ENCODE assay signal across 1 cellular context in genomic region chr3:113216393-113216792, GRCh38.
TF ChIP-seq lines count a peak whose summit lies in the region.

No MANE protein-coding gene starts in this region.

TF ChIP-seq in IMR-90, 13 proteins besides CTCF, POLR2A, EP300 and RAD21:
- TF ChIP-seq, protein P1, sequence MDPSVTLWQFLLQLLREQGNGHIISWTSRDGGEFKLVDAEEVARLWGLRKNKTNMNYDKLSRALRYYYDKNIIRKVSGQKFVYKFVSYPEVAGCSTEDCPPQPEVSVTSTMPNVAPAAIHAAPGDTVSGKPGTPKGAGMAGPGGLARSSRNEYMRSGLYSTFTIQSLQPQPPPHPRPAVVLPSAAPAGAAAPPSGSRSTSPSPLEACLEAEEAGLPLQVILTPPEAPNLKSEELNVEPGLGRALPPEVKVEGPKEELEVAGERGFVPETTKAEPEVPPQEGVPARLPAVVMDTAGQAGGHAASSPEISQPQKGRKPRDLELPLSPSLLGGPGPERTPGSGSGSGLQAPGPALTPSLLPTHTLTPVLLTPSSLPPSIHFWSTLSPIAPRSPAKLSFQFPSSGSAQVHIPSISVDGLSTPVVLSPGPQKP (IDR thresholded peaks at IDR 0.05; ENCODE audit: borderline replicate concordance, low read depth, low read length) = no peak
- peak; percentile 30; the same call in 1 of the 2 replicates for TF ChIP-seq MXI1 (IDR thresholded peaks at IDR 0.05; ENCODE audit: borderline replicate concordance, low read depth, low read length)
